ENCODE assay signal across 10 cellular contexts in genomic region chr5:177510567-177511053, GRCh38. TPM values are rescaled to one million over a fixed set of nuclear protein-coding genes. Genes with fewer than 3 reads are reported as not detected.
DNase-seq lines count a peak whose midpoint lies in the region; ATAC-seq and TF ChIP-seq lines count a peak whose summit lies in the region.
"Had no signal": no experiment of that assay in that cellular context is flagged by ENCODE, and none has a peak within 500 bp of the region (broad histone marks: within the 10 kb centered on the region; RNA-seq: fewer than 3 reads in every experiment).

No MANE protein-coding gene starts in this region.

- DNase-seq in SIG-M5 treated with dmso at 0.1 percent for 504 hours (lab: John Stamatoyannopoulos, UW; ENCODE audit: unreplicated experiment) = peak; percentile 91
- DNase-seq in spleen = peak; percentile 92
- no peak for DNase-seq in foreskin melanocyte
- DNase-seq in NCI-H2196 (lab: John Stamatoyannopoulos, UW; ENCODE audit: unreplicated experiment) = no peak
- no peak for DNase-seq in hepatic stellate cell (ENCODE audit: low spot score)
- DNase-seq: activated gamma-delta T cell, T-helper 2 cell had no signal

- no peaks in the 10 kb centered on the region for H3K27me3 ChIP-seq in spleen (replicated peaks in 1 of 7)

- H3K9me3 ChIP-seq in spleen = no peaks in the 10 kb centered on the region

- peaks cover 1 to 91% (median 56%) of the 10 kb centered on the region in 6 donors for H3K4me1 ChIP-seq in spleen

- WGBS in spleen, 5 donors = 40 to 65% (median 53%) methylated on average over 13 to 15 of the region's 15 CpGs

- peak overlapping the region in 5 of 8 donors; percentile 54 to 86 (median 57) for H3K4me3 ChIP-seq in spleen

- intact Hi-C loops in spleen (cut with DNase I; ENCODE audit: low total_unique reads) = no loop called here

- peak in 1 of 11 experiments; percentile 11 for TF ChIP-seq CTCF in spleen (IDR thresholded peaks at IDR 0.05 in 8 of 11, conservative IDR thresholded peaks at IDR 0.05 in 3 of 11)

- peaks cover 0 to 84% (median 53%) of the 10 kb centered on the region in 6 donors for H3K36me3 ChIP-seq in spleen

- peak overlapping the region; percentile 74 to 99 (median 93) for H3K27ac ChIP-seq in spleen

- TF ChIP-seq POLR2A in spleen (IDR thresholded peaks at IDR 0.05) = peak in 1 of 3 donors; percentile 32

- ATAC-seq in GM19035 (IDR thresholded peaks at IDR 0.05; ENCODE audit: unreplicated experiment) (peak; percentile 39), HG03103 (IDR thresholded peaks at IDR 0.05; ENCODE audit: low read depth, unreplicated experiment) (peak; percentile 25), GM21526 (IDR thresholded peaks at IDR 0.05; ENCODE audit: low FRiP score, unreplicated experiment) (no peak)

RNA-seq across cellular contexts. Expression of gene DOK3, which starts 1.0 kb away (rescaled TPM):
- 100 to 1,000 TPM; 111 to 231 (median 149) TPM for total RNA-seq in spleen
- polyA plus RNA-seq in spleen = 100 to 1,000 TPM in 1 of 3 donors, 10 to 100 TPM in 2; 69.9 to 144 (median 98.4) TPM

RNA-seq across cellular contexts. Expression of gene DDX41, which starts 6.2 kb away (rescaled TPM):
- total RNA-seq in spleen = 100 to 1,000 TPM in 2 of 7 donors, 10 to 100 TPM in 5; 68.9 to 126 (median 91.8) TPM
- 10 to 100 TPM; 68.9 to 99.4 (median 92.9) TPM for polyA plus RNA-seq in spleen

RNA-seq across cellular contexts. Expression of gene PDLIM7, which starts 13.2 kb away (rescaled TPM):
- 100 to 1,000 TPM in 3 of 7 donors, 10 to 100 TPM in 4; 44.8 to 220 (median 86.4) TPM for total RNA-seq in spleen
- 100 to 1,000 TPM in 1 of 3 donors, 10 to 100 TPM in 2; 42.5 to 125 (median 59.2) TPM for polyA plus RNA-seq in spleen

RNA-seq across cellular contexts. Expression of gene DBN1, which starts 37.2 kb away (rescaled TPM):
- 10 to 100 TPM; 13.0 to 26.5 (median 17.6) TPM for total RNA-seq in spleen
- 10 to 100 TPM in 1 of 3 donors, 1 to 10 TPM in 2; 6.8 to 16.3 (median 7.6) TPM for polyA plus RNA-seq in spleen

RNA-seq across cellular contexts. Expression of gene FAM193B, which starts 43.8 kb away (rescaled TPM):
- 100 to 1,000 TPM in 5 of 7 donors, 10 to 100 TPM in 2; 86.9 to 155 (median 116) TPM for total RNA-seq in spleen
- polyA plus RNA-seq in spleen = 100 to 1,000 TPM; 145 to 364 (median 348) TPM

Comparison
In these comparisons a context has a peak if more than half of its experiments do, and no peak if none do; other contexts are left out.
1. DNase-seq: peak in SIG-M5 treated with dmso at 0.1 percent for 504 hours (single experiment) and spleen (single experiment); none in foreskin melanocyte (single experiment), NCI-H2196 (single experiment) and hepatic stellate cell (single experiment).